Comparison of ENCODE assay signal across 9 cellular contexts in the genomic region with DNA sequence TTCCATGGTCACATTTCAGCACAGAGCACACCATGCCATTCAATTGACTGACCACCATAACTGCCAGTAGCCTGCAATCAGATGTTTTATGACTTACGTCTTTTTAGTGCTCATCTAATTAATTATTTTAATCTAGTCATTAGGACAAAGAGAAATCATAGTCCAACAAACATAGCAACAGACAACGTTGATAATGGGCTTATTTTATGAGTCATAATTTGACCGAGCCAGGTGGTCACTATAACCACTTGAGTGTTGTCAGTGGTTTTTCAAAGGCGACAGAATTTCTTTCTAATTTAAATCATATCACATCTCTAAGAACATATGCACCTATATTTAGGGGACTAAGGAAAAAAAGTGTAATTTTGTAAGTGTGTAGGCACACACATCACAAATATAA. TPM values are rescaled to one million over a fixed set of nuclear protein-coding genes. Genes with fewer than 3 reads are reported as not detected.
A peak's percentile ranks its signal among the peaks of the same experiment; 100 is the strongest.
DNase-seq lines count a peak whose midpoint lies in the region; ATAC-seq and TF ChIP-seq lines count a peak whose summit lies in the region.
"Had no signal": no experiment of that assay in that cellular context is flagged by ENCODE, and none has a peak within 500 bp of the region (broad histone marks: within the 10 kb centered on the region; RNA-seq: fewer than 3 reads in every experiment).

No MANE protein-coding gene starts in this region.

- peaks cover 56% of the 10 kb centered on the region for H3K36me3 ChIP-seq in RWPE2 (ENCODE audit: low read depth)
- peaks cover 23% of the 10 kb centered on the region for H3K36me3 ChIP-seq in thoracic aorta

- H3K9me3 Mint-ChIP-seq in activated CD8-positive, alpha-beta memory T cell treated with anti-CD3 and anti-CD28 coated beads, Interleukin-2, amount 10 ng/mL, durations not matched to agents 7 days and 5 days (ENCODE audit: low read depth), result no peaks in the 10 kb centered on the region

- DNase-seq in activated CD8-positive, alpha-beta memory T cell treated with anti-CD3 and anti-CD28 coated beads, Interleukin-2, amount 10 ng/mL, durations not matched to agents 7 days and 5 days, result no peak
- no peak for DNase-seq in activated CD8-positive, alpha-beta memory T cell treated with anti-CD3 and anti-CD28 coated beads, Interleukin-2, amount 50 U/mL, for 48 hours
- no peak for DNase-seq in RWPE2 (ENCODE audit: low spot score)
- no peak for DNase-seq in fibroblast of the aortic adventitia (ENCODE audit: low read depth)
- no peak for DNase-seq in thoracic aorta (ENCODE audit: low spot score)
- no peak for DNase-seq in AG08395 (ENCODE audit: low spot score)
- DNase-seq in GF-D8 (lab: John Stamatoyannopoulos, UW), result no peak
- DNase-seq in AG08396 (ENCODE audit: low spot score), result no peak
- DNase-seq: activated effector memory CD4-positive, alpha-beta T cell treated with anti-CD3 and anti-CD28 coated beads, Interleukin-2, amount 50 U/mL, for 16 hours had no signal

- ATAC-seq in activated CD8-positive, alpha-beta memory T cell treated with anti-CD3 and anti-CD28 coated beads, Interleukin-2, amount 10 ng/mL, durations not matched to agents 7 days and 5 days, result no peak
- ATAC-seq in RWPE2 (ENCODE audit: low read depth) (no peak), thoracic aorta (ENCODE audit: insufficient number of reproducible peaks, low FRiP score, low read depth) (no peak)

- H3K9me3 ChIP-seq in RWPE2 (ENCODE audit: severe bottlenecking) (no peaks in the 10 kb centered on the region), thoracic aorta (no peaks in the 10 kb centered on the region)

- H3K4me3 ChIP-seq in RWPE2 (ENCODE audit: severe bottlenecking) (peak overlapping the region; percentile 99), fibroblast of the aortic adventitia (ENCODE audit: low read depth, low read length) (peak overlapping the region; percentile 88), thoracic aorta (peak overlapping the region; percentile 97)

- CTCF ChIA-PET in activated CD8-positive, alpha-beta memory T cell treated with anti-CD3 and anti-CD28 coated beads, Interleukin-2, amount 10 ng/mL, durations not matched to agents 7 days and 5 days (lab: Charles Lee), result no interaction called here

- H3K27ac ChIP-seq in RWPE2 (ENCODE audit: poor library complexity, severe bottlenecking) (peak overlapping the region; percentile 60), thoracic aorta (no peak overlapping the region)

- peaks cover 31% of the 10 kb centered on the region for H3K36me3 Mint-ChIP-seq in activated CD8-positive, alpha-beta memory T cell treated with anti-CD3 and anti-CD28 coated beads, Interleukin-2, amount 10 ng/mL, durations not matched to agents 7 days and 5 days

- peak overlapping the region; percentile 29 for H3K4me3 Mint-ChIP-seq in activated CD8-positive, alpha-beta memory T cell treated with anti-CD3 and anti-CD28 coated beads, Interleukin-2, amount 10 ng/mL, durations not matched to agents 7 days and 5 days

- H3K4me1 Mint-ChIP-seq in activated CD8-positive, alpha-beta memory T cell treated with anti-CD3 and anti-CD28 coated beads, Interleukin-2, amount 10 ng/mL, durations not matched to agents 7 days and 5 days, result peaks cover 35% of the 10 kb centered on the region

- peaks cover 16% of the 10 kb centered on the region for H3K4me1 ChIP-seq in RWPE2 (ENCODE audit: insufficient read depth, poor library complexity, severe bottlenecking)
- H3K4me1 ChIP-seq in thoracic aorta (ENCODE audit: control insufficient read depth in 1 of 2, low read depth in 2 of 2), result peaks cover 41 to 53% of the 10 kb centered on the region in 2 donors

- TF ChIP-seq CTCF in RWPE2 (IDR thresholded peaks at IDR 0.05; ENCODE audit: poor library complexity, severe bottlenecking) (no peak), fibroblast of the aortic adventitia (IDR thresholded peaks at IDR 0.05; ENCODE audit: insufficient read depth, low read length) (no peak), thoracic aorta (IDR thresholded peaks at IDR 0.05) (no peak)

- H3K27me3 ChIP-seq in RWPE2 (ENCODE audit: insufficient read depth, poor library complexity, severe bottlenecking), result no peaks in the 10 kb centered on the region
- H3K27me3 ChIP-seq in thoracic aorta (replicated peaks; ENCODE audit: insufficient read depth), result no peaks in the 10 kb centered on the region

- no peak overlapping the region for H3K27ac Mint-ChIP-seq in activated CD8-positive, alpha-beta memory T cell treated with anti-CD3 and anti-CD28 coated beads, Interleukin-2, amount 10 ng/mL, durations not matched to agents 7 days and 5 days

- H3K27me3 Mint-ChIP-seq in activated CD8-positive, alpha-beta memory T cell treated with anti-CD3 and anti-CD28 coated beads, Interleukin-2, amount 10 ng/mL, durations not matched to agents 7 days and 5 days, result no peaks in the 10 kb centered on the region

RNA-seq across cellular contexts. Expression of gene SEC24D, which starts 1.9 kb away (rescaled TPM):
- 10 to 100 TPM; 40.3 to 40.6 TPM for total RNA-seq in activated CD8-positive, alpha-beta memory T cell treated with anti-CD3 and anti-CD28 coated beads, Interleukin-2, amount 10 ng/mL, durations not matched to agents 7 days and 5 days
- total RNA-seq in fibroblast of the aortic adventitia (ENCODE audit: low replicate concordance) (30.1 and 149 TPM in 2 replicates), thoracic aorta (100 to 1,000 TPM in 1 of 2 donors, 10 to 100 TPM in 1; 97.7 to 108 TPM)

RNA-seq across cellular contexts. Expression of gene SYNPO2, which starts 54.6 kb away (rescaled TPM):
- total RNA-seq in activated CD8-positive, alpha-beta memory T cell treated with anti-CD3 and anti-CD28 coated beads, Interleukin-2, amount 10 ng/mL, durations not matched to agents 7 days and 5 days, result 1 to 10 TPM in 1 of 2 experiments, under 1 TPM in 1; 0.89 to 1.0 TPM
- total RNA-seq in fibroblast of the aortic adventitia (ENCODE audit: low replicate concordance), result 3.4 and 28.3 TPM in 2 replicates
- total RNA-seq in thoracic aorta, result 100 to 1,000 TPM; 264 to 313 TPM
